In genomic region chr10:31321396-31321941, GRCh38 we compare ENCODE assay signal across 9 cellular contexts. TPM values are rescaled to one million over a fixed set of nuclear protein-coding genes. Genes with fewer than 3 reads are reported as not detected.
DNase-seq lines count a peak whose midpoint lies in the region; ATAC-seq, FAIRE-seq and TF ChIP-seq lines count a peak whose summit lies in the region.
"Had no signal": no experiment of that assay in that cellular context is flagged by ENCODE, and none has a peak within 500 bp of the region (broad histone marks: within the 10 kb centered on the region; RNA-seq: fewer than 3 reads in every experiment).

No MANE protein-coding gene starts in this region.

- no peaks in the 10 kb centered on the region for H3K36me3 ChIP-seq in GM06990 (ENCODE audit: control insufficient read depth, insufficient read depth, low read length)
- H3K36me3 ChIP-seq in K562 (ENCODE audit: control insufficient read depth, insufficient read depth, low read length) = no peaks in the 10 kb centered on the region

- no peak overlapping the region for H3K9ac ChIP-seq in K562 (ENCODE audit: insufficient read depth in 1 of 2, low read depth in 2 of 2, low read length in 2 of 2)

- peaks cover 8% of the 10 kb centered on the region; the same call in 1 of the 2 replicates for H4K20me1 ChIP-seq in K562 (replicated peaks; ENCODE audit: control insufficient read depth, insufficient read depth, low read length)

- TF ChIP-seq CTCF in GM06990 (IDR thresholded peaks at IDR 0.05; ENCODE audit: insufficient read depth, low read length, poor library complexity, severe bottlenecking) (no peak), K562 (IDR thresholded peaks at IDR 0.05 in 2 of 3, conservative IDR thresholded peaks at IDR 0.05 in 1 of 3; ENCODE audit: insufficient read depth in 2 of 3, low read depth in 1 of 3, low read length in 3 of 3) (no peak), mesothelial cell of epicardium (IDR thresholded peaks at IDR 0.05; ENCODE audit: unreplicated experiment) (no peak)

- H3K4me2 ChIP-seq in K562 (ENCODE audit: insufficient read depth, low read length) = no peak overlapping the region; the same call in 1 of the 2 replicates

- no peaks in the 10 kb centered on the region for H3K9me3 ChIP-seq in K562 (replicated peaks; ENCODE audit: control insufficient read depth, insufficient read depth, low read depth, low read length)

- H3K79me2 ChIP-seq in K562 (ENCODE audit: control insufficient read depth, insufficient read depth, low read length) = peaks cover 8% of the 10 kb centered on the region; the same call in 2 of the 3 replicates

- peaks cover 7 to 26% of the 10 kb centered on the region in 2 experiments; a peak in 3 of 5 replicates for H3K4me1 ChIP-seq in K562 (replicated peaks in 1 of 2; ENCODE audit: control insufficient read depth in 2 of 2, insufficient read depth in 2 of 2, low read length in 2 of 2)

- H3K4me1 Mint-ChIP-seq in mesothelial cell of epicardium = peaks cover 22% of the 10 kb centered on the region

- H3K9me1 ChIP-seq in K562 (ENCODE audit: control insufficient read depth, insufficient read depth, low read length) = no peaks in the 10 kb centered on the region

- WGBS in K562 (ENCODE audit: insufficient coverage, low coverage, missing lambda C conversion rate) = 49% methylated on average over 10 of the region's 10 CpGs

- peak overlapping the region; percentile 95 for H3K4me3 ChIP-seq in GM06990 (replicated peaks; ENCODE audit: low read depth, low read length)
- H3K4me3 ChIP-seq in K562 = no peak overlapping the region

- ATAC-seq in K562 (no peak), HG02798 (IDR thresholded peaks at IDR 0.05; ENCODE audit: poor library complexity, unreplicated experiment) (no peak)

- CTCF ChIA-PET in K562 (lab: Yijun Ruan, JAX; ENCODE audit: low intra/inter-chr PET ratio) = no interaction called here

- DNase-seq in GM06990 (ENCODE audit: extremely low read depth, insufficient read length) (no peak), NCI-H345 treated with DMSO at 0.1 percent for 48 hours (lab: John Stamatoyannopoulos, UW; ENCODE audit: unreplicated experiment) (peak; percentile 55), K562 (ENCODE audit: extremely low read depth in 1 of 4, low spot score in 3 of 4) (no peak), mesothelial cell of epicardium (ENCODE audit: low spot score in 2 of 2, unreplicated experiment in 2 of 2) (no peak), D341Med (ENCODE audit: low spot score) (no peak), AG20443 (ENCODE audit: low spot score) (no peak)
- no peak for DNase-seq in activated CD4-positive, CD25-positive, alpha-beta regulatory T cell treated with anti-CD3 and anti-CD28 coated beads, Interleukin-2, amount 50 U/mL, for 72 hours

- TF ChIP-seq POLR2A in K562 (conservative IDR thresholded peaks at IDR 0.05) = no peak

- no peaks in the 10 kb centered on the region for H3K36me3 Mint-ChIP-seq in mesothelial cell of epicardium

- no peaks in the 10 kb centered on the region for H3K9me3 Mint-ChIP-seq in mesothelial cell of epicardium

- no peaks in the 10 kb centered on the region for H3K27me3 ChIP-seq in GM06990 (replicated peaks; ENCODE audit: control insufficient read depth, insufficient read depth, low read length)
- H3K27me3 ChIP-seq in K562 (ENCODE audit: control insufficient read depth in 2 of 2, insufficient read depth in 2 of 2, low read length in 2 of 2) = peaks cover 3 to 5% of the 10 kb centered on the region in 2 experiments; a peak in 3 of 5 replicates

- TF ChIP-seq RAD21 in K562 (CRISPR knock-in tag; conservative IDR thresholded peaks at IDR 0.05 in 1 of 2, IDR thresholded peaks at IDR 0.05 in 1 of 2) = no peak

- H2AFZ ChIP-seq in K562 (ENCODE audit: low read depth, low read length) = no peak overlapping the region

- TSS peak; percentile 39 for BruUV-seq in K562 (replicated peaks; lab: Mats Ljungman, UMichigan)

- intact Hi-C loops in K562 (cut with micrococcal nuclease) = no loop called here

- H3K27ac Mint-ChIP-seq in mesothelial cell of epicardium = no peak overlapping the region

- FAIRE-seq in K562 (lab: Jason Lieb, UNC) = no peak

- no peak overlapping the region for H3K27ac ChIP-seq in K562 (ENCODE audit: extremely low read depth, low read depth, low read length)
- H3K27ac ChIP-seq: VCaP had no signal

- H3K4me3 Mint-ChIP-seq in mesothelial cell of epicardium = peak overlapping the region; percentile 79

- no peak for TF ChIP-seq EP300 in K562 (IDR thresholded peaks at IDR 0.05; ENCODE audit: low read length)

- POLR2A ChIA-PET in K562 (lab: Yijun Ruan, JAX) = no interaction called here

- H3K27me3 Mint-ChIP-seq in mesothelial cell of epicardium (ENCODE audit: low read depth) = peaks cover 66% of the 10 kb centered on the region

- in situ Hi-C loops in K562 (cut with MboI) = no loop called here

TF ChIP-seq in K562, 482 proteins besides CTCF, POLR2A, EP300 and RAD21:
- TF ChIP-seq ZNF764 (CRISPR knock-in tag; IDR thresholded peaks at IDR 0.05; ENCODE audit: low read depth) = no peak
- TF ChIP-seq LEF1 (IDR thresholded peaks at IDR 0.05) = no peak
- TF ChIP-seq CEBPG (CRISPR knock-in tag; IDR thresholded peaks at IDR 0.05) = no peak
- TF ChIP-seq CEBPG (tag; conservative IDR thresholded peaks at IDR 0.05 in 1 of 2, IDR thresholded peaks at IDR 0.05 in 1 of 2) = no peak
- TF ChIP-seq ZNF12 (CRISPR knock-in tag; IDR thresholded peaks at IDR 0.05) = no peak
- TF ChIP-seq POLR2G (IDR thresholded peaks at IDR 0.05; ENCODE audit: low read depth, low read length) = no peak
- peak; percentile 19 for TF ChIP-seq CBX8 (IDR thresholded peaks at IDR 0.05; ENCODE audit: borderline replicate concordance, extremely low read depth, low read depth, low read length, poor library complexity, severe bottlenecking)
- TF ChIP-seq CBX2 (IDR thresholded peaks at IDR 0.05; ENCODE audit: insufficient read depth, low read length, poor library complexity, severe bottlenecking) = peak; percentile 94

RNA-seq across cellular contexts. Expression of gene ZEB1, which starts 2.5 kb away (rescaled TPM):
- 5.3 and 22.2 TPM in 2 replicates for total RNA-seq in K562 (2011; cell fraction: chromatin; rRNA removed; ENCODE audit: low replicate concordance)
- total RNA-seq in K562 (2011; cell fraction: nucleolus; rRNA removed) = 2.7 and 6.1 TPM in 2 replicates
- 10.0 and 20.7 TPM in 2 replicates for total RNA-seq in K562 (2011; cell fraction: nucleoplasm; rRNA removed)
- total RNA-seq in K562 (2014; rRNA removed) (3.3 and 3.8 TPM in 2 replicates), K562 (2014; rRNA removed; fragmentation: Illumina TruSeq; extraction: Trizol) (8.4 and 10.3 TPM in 2 replicates), K562 (2015; rRNA removed; fragmentation: Illumina TruSeq; extraction: Trizol) (6.6 and 7.8 TPM in 2 replicates), K562 (2021) (6.6 and 7.0 TPM in 2 replicates), mesothelial cell of epicardium (20.0 to 24.9 TPM (median 24.7 TPM) in 3 replicates)
- polyA plus RNA-seq in K562 (2011; rRNA removed) (4.3 and 4.9 TPM in 2 replicates), K562 (2014; fragmentation: Illumina TruSeq; extraction: Trizol) (4.9 and 5.7 TPM in 2 replicates), K562 (2014; fragmentation: Nextera tagmentation; extraction: Ambion mirVana) (1 to 10 TPM; 3.4 to 4.6 TPM), K562 (2014; rRNA removed) (2.1 and 2.9 TPM in 2 replicates)
- 0.69 and 1.5 TPM in 2 replicates for polyA plus RNA-seq in K562 (2011; cell fraction: cytosol; rRNA removed)
- 4.0 and 4.4 TPM in 2 replicates for polyA plus RNA-seq in K562 (2011; cell fraction: nucleus; rRNA removed)
- polyA plus RNA-seq in K562 (2012) = 3.2 and 4.1 TPM in 2 replicates
- 24.4 and 33.0 TPM in 2 replicates for polyA minus RNA-seq in K562 (2011; rRNA and poly(A)+ RNA removed)
- polyA minus RNA-seq in K562 (2011; cell fraction: cytosol; rRNA and poly(A)+ RNA removed) = 3.7 and 8.3 TPM in 2 replicates
- polyA minus RNA-seq in K562 (2011; cell fraction: nucleus; rRNA and poly(A)+ RNA removed) = 8.9 and 24.9 TPM in 2 replicates
